Comparison of ENCODE assay signal across 8 cellular contexts in genomic region chr12:112938751-112939150, GRCh38. TPM values are rescaled to one million over a fixed set of nuclear protein-coding genes. Genes with fewer than 3 reads are reported as not detected.
DNase-seq lines count a peak whose midpoint lies in the region; ATAC-seq, FAIRE-seq and TF ChIP-seq lines count a peak whose summit lies in the region.

No MANE protein-coding gene starts in this region.

- peak overlapping the region; percentile 47 to 82 (median 81) for H3K9ac ChIP-seq in skeletal muscle tissue (ENCODE audit: low read depth in 1 of 3, low read length in 3 of 3)

- TF ChIP-seq POLR2A in GM12892 (IDR thresholded peaks at IDR 0.05; ENCODE audit: low read depth, low read length): no peak

- H3K9me3 ChIP-seq in skeletal muscle tissue (ENCODE audit: control insufficient read depth in 3 of 3, low read length in 3 of 3): no peaks in the 10 kb centered on the region

- H3K36me3 ChIP-seq in skeletal muscle tissue (ENCODE audit: control insufficient read depth in 3 of 3, insufficient read depth in 3 of 3, low read length in 3 of 3): peaks cover 0 to 2% (median 0%) of the 10 kb centered on the region in 3 donors

- H3K27me3 ChIP-seq in skeletal muscle tissue (ENCODE audit: control insufficient read depth in 3 of 3, insufficient read depth in 3 of 3, low read length in 3 of 3): peaks cover 0 to 10% (median 0%) of the 10 kb centered on the region in 3 donors

- peaks cover 10 to 25% (median 12%) of the 10 kb centered on the region in 3 donors for H3K4me1 ChIP-seq in skeletal muscle tissue (ENCODE audit: control insufficient read depth in 3 of 3, insufficient read depth in 3 of 3, low read length in 3 of 3)

- FAIRE-seq in GM12892 (lab: Jason Lieb, UNC): no peak

- DNase-seq in fibroblast of the aortic adventitia (ENCODE audit: low read depth): peak; percentile 7
- no peak for DNase-seq in GM12892 (ENCODE audit: insufficient read length)
- DNase-seq in COLO829 (ENCODE audit: low spot score): no peak
- no peak for DNase-seq in NCI-H1048 (lab: John Stamatoyannopoulos, UW)
- DNase-seq in DMS 273 treated with DMSO at 0.1 percent for 48 hours (lab: John Stamatoyannopoulos, UW): no peak

- peak overlapping the region; percentile 32 for H3K27ac ChIP-seq in skeletal muscle tissue (ENCODE audit: low read depth, low read length)

- ATAC-seq in GM19455 (IDR thresholded peaks at IDR 0.05; ENCODE audit: unreplicated experiment) (peak; percentile 2), SK-N-SH treated with all-trans-retinoic acid at 6 μM for 48 hours (peak; percentile 28)

- no peak for TF ChIP-seq CTCF in fibroblast of the aortic adventitia (IDR thresholded peaks at IDR 0.05; ENCODE audit: insufficient read depth, low read length)

- peak overlapping the region; percentile 80 for H3K4me3 ChIP-seq in fibroblast of the aortic adventitia (ENCODE audit: low read depth, low read length)
- peak overlapping the region; percentile 74 to 88 (median 79) for H3K4me3 ChIP-seq in skeletal muscle tissue (ENCODE audit: low read length in 3 of 3)

TF ChIP-seq in SK-N-SH treated with all-trans-retinoic acid at 6 μM for 48 hours, 23 proteins besides CTCF, POLR2A, EP300 and RAD21:
- no peak for TF ChIP-seq ZC3H10 (CRISPR knock-in tag; IDR thresholded peaks at IDR 0.05)
- TF ChIP-seq CSDC2 (CRISPR knock-in tag; IDR thresholded peaks at IDR 0.05): no peak
- TF ChIP-seq CREB5 (CRISPR knock-in tag; IDR thresholded peaks at IDR 0.05; ENCODE audit: low read depth): no peak
- TF ChIP-seq GLIS3 (CRISPR knock-in tag; IDR thresholded peaks at IDR 0.05): no peak
- TF ChIP-seq RARB (CRISPR knock-in tag; IDR thresholded peaks at IDR 0.05): no peak
- TF ChIP-seq ZNF70 (CRISPR knock-in tag; IDR thresholded peaks at IDR 0.05): no peak
- no peak for TF ChIP-seq PPARA (CRISPR knock-in tag; IDR thresholded peaks at IDR 0.05; ENCODE audit: borderline replicate concordance)
- no peak for TF ChIP-seq ISL1 (CRISPR knock-in tag; IDR thresholded peaks at IDR 0.05)
- TF ChIP-seq ZNF565 (CRISPR knock-in tag; conservative IDR thresholded peaks at IDR 0.05; ENCODE audit: low read depth): no peak
- TF ChIP-seq, protein P1, sequence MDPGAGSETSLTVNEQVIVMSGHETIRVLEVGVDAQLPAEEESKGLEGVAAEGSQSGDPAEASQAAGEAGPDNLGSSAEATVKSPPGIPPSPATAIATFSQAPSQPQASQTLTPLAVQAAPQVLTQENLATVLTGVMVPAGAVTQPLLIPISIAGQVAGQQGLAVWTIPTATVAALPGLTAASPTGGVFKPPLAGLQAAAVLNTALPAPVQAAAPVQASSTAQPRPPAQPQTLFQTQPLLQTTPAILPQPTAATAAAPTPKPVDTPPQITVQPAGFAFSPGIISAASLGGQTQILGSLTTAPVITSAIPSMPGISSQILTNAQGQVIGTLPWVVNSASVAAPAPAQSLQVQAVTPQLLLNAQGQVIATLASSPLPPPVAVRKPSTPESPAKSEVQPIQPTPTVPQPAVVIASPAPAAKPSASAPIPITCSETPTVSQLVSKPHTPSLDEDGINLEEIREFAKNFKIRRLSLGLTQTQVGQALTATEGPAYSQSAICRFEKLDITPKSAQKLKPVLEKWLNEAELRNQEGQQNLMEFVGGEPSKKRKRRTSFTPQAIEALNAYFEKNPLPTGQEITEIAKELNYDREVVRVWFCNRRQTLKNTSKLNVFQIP (CRISPR knock-in tag; IDR thresholded peaks at IDR 0.05; ENCODE audit: borderline replicate concordance, low read depth): no peak
- no peak for TF ChIP-seq ESRRG (CRISPR knock-in tag; IDR thresholded peaks at IDR 0.05)
- TF ChIP-seq BACH2 (CRISPR knock-in tag; IDR thresholded peaks at IDR 0.05; ENCODE audit: borderline replicate concordance): no peak
- TF ChIP-seq TOX (CRISPR knock-in tag; IDR thresholded peaks at IDR 0.05; ENCODE audit: borderline replicate concordance): no peak
- no peak for TF ChIP-seq ZFP30 (CRISPR knock-in tag; IDR thresholded peaks at IDR 0.05)
- TF ChIP-seq SNAI2 (CRISPR knock-in tag; IDR thresholded peaks at IDR 0.05): no peak
- TF ChIP-seq, protein P2, sequence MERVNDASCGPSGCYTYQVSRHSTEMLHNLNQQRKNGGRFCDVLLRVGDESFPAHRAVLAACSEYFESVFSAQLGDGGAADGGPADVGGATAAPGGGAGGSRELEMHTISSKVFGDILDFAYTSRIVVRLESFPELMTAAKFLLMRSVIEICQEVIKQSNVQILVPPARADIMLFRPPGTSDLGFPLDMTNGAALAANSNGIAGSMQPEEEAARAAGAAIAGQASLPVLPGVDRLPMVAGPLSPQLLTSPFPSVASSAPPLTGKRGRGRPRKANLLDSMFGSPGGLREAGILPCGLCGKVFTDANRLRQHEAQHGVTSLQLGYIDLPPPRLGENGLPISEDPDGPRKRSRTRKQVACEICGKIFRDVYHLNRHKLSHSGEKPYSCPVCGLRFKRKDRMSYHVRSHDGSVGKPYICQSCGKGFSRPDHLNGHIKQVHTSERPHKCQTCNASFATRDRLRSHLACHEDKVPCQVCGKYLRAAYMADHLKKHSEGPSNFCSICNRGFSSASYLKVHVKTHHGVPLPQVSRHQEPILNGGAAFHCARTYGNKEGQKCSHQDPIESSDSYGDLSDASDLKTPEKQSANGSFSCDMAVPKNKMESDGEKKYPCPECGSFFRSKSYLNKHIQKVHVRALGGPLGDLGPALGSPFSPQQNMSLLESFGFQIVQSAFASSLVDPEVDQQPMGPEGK (CRISPR knock-in tag; IDR thresholded peaks at IDR 0.05; ENCODE audit: borderline replicate concordance): no peak
- TF ChIP-seq TSHZ2 (CRISPR knock-in tag; IDR thresholded peaks at IDR 0.05): no peak
- no peak for TF ChIP-seq TCF4 (CRISPR knock-in tag; IDR thresholded peaks at IDR 0.05; ENCODE audit: borderline replicate concordance)
- TF ChIP-seq ZNF8 (CRISPR knock-in tag; IDR thresholded peaks at IDR 0.05): no peak

RNA-seq across cellular contexts. Expression of gene OAS3, which starts 0.5 kb away (rescaled TPM):
- total RNA-seq in fibroblast of the aortic adventitia (ENCODE audit: low replicate concordance) (3.9 and 5.3 TPM in 2 replicates), skeletal muscle tissue (6.3 TPM)
- 45.9 TPM for polyA plus RNA-seq in GM12892 (2012; ENCODE audit: missing spikeins)

RNA-seq across cellular contexts. Expression of gene OAS1, which starts 32.0 kb away (rescaled TPM):
- total RNA-seq in fibroblast of the aortic adventitia (ENCODE audit: low replicate concordance) (1.4 and 7.8 TPM in 2 replicates), skeletal muscle tissue (8.9 TPM)
- polyA plus RNA-seq in GM12892 (2012; ENCODE audit: missing spikeins): 83.3 TPM

RNA-seq across cellular contexts. Expression of gene OAS2, which starts 39.6 kb away (rescaled TPM):
- total RNA-seq in fibroblast of the aortic adventitia (ENCODE audit: low replicate concordance) (2.0 and 3.7 TPM in 2 replicates), skeletal muscle tissue (6.8 TPM)
- 66.3 TPM for polyA plus RNA-seq in GM12892 (2012; ENCODE audit: missing spikeins)
